In genomic region chr2:218895758-218896500, GRCh38 we compare ENCODE assay signal across 8 cellular contexts. TPM values are rescaled to one million over a fixed set of nuclear protein-coding genes. Genes with fewer than 3 reads are reported as not detected.
DNase-seq lines count a peak whose midpoint lies in the region; ATAC-seq, FAIRE-seq and TF ChIP-seq lines count a peak whose summit lies in the region.

No MANE protein-coding gene starts in this region.

- peak overlapping the region; percentile 59 for H3K9ac ChIP-seq in OCI-LY3 (ENCODE audit: low read length)

- H3K36me3 ChIP-seq in OCI-LY3 (replicated peaks; ENCODE audit: low read depth, low read length): peaks cover 14% of the 10 kb centered on the region
- no peaks in the 10 kb centered on the region for H3K36me3 ChIP-seq in small intestine (ENCODE audit: control insufficient read depth in 2 of 2, insufficient read depth in 2 of 2, low read length in 2 of 2)

- no peaks in the 10 kb centered on the region for H3K79me2 ChIP-seq in OCI-LY3 (ENCODE audit: low read length)

- no peak for TF ChIP-seq CTCF in OCI-LY3 (IDR thresholded peaks at IDR 0.05; ENCODE audit: low read depth, low read length)

- H2AFZ ChIP-seq in OCI-LY3 (ENCODE audit: low read depth, low read length): no peak overlapping the region

- peaks cover 5% of the 10 kb centered on the region; the same call in 1 of the 2 replicates for H3K27me3 ChIP-seq in OCI-LY3 (ENCODE audit: low read depth, low read length)
- H3K27me3 ChIP-seq in small intestine (ENCODE audit: control insufficient read depth in 2 of 2, insufficient read depth in 2 of 2, low read length in 2 of 2): peaks cover 0 to 6% of the 10 kb centered on the region in 2 donors

- H3K4me2 ChIP-seq in OCI-LY3 (ENCODE audit: low read length): peak overlapping the region; percentile 98

- peaks cover 74% of the 10 kb centered on the region for H3K4me1 ChIP-seq in OCI-LY3 (ENCODE audit: low read length)
- no peaks in the 10 kb centered on the region for H3K4me1 ChIP-seq in small intestine (ENCODE audit: control insufficient read depth in 2 of 2, insufficient read depth in 1 of 2, low read depth in 1 of 2, low read length in 1 of 2)

- no peaks in the 10 kb centered on the region for H3K9me3 ChIP-seq in OCI-LY3 (ENCODE audit: insufficient read depth, low read length)
- H3K9me3 ChIP-seq in small intestine (ENCODE audit: control insufficient read depth, low read depth): no peaks in the 10 kb centered on the region

- 15 to 26% (median 21%) methylated on average over 8 of the region's 8 CpGs for WGBS in small intestine, 3 donors

- FAIRE-seq in small intestine (lab: Jason Lieb, UNC): no peak

- DNase-seq in kidney tubule cell (ENCODE audit: low spot score): peak; percentile 89
- no peak for DNase-seq in NCI-H2107 (lab: John Stamatoyannopoulos, UW)
- no peak for DNase-seq in small intestine
- DNase-seq in COLO829 (ENCODE audit: low spot score): no peak
- DNase-seq in midbrain (lab: John Stamatoyannopoulos, UW): no peak

- H3K4me3 ChIP-seq in OCI-LY3 (ENCODE audit: low read length) (peak overlapping the region; percentile 85), small intestine (ENCODE audit: low read depth in 1 of 2, low read length in 2 of 2) (no peak overlapping the region)

- H4K20me1 ChIP-seq in OCI-LY3 (ENCODE audit: insufficient read depth, low read length): no peaks in the 10 kb centered on the region

- peak overlapping the region; percentile 99 for H3K27ac ChIP-seq in OCI-LY3 (ENCODE audit: low read length)
- H3K27ac ChIP-seq in small intestine (ENCODE audit: low read depth in 1 of 2, low read length in 1 of 2): peak overlapping the region in 1 of 2 donors; percentile 42

- ATAC-seq in GM18517 (IDR thresholded peaks at IDR 0.05; ENCODE audit: unreplicated experiment): peak; percentile 18
- peak; percentile 12 for ATAC-seq in HG02571 (IDR thresholded peaks at IDR 0.05; ENCODE audit: unreplicated experiment)

RNA-seq across cellular contexts. Expression of gene WNT10A, which starts 15.3 kb away (rescaled TPM):
- 1 to 10 TPM in 1 of 3 donors, under 1 TPM in 1, not detected in 1; 0.37 to 2.4 TPM for polyA plus RNA-seq in small intestine

RNA-seq across cellular contexts. Expression of gene WNT6, which starts 36.3 kb away (rescaled TPM):
- polyA plus RNA-seq in small intestine: 1 to 10 TPM in 1 of 3 donors, not detected in 2; 1.8 TPM
